ENCODE assay signal across 28 cellular contexts in the genomic region with DNA sequence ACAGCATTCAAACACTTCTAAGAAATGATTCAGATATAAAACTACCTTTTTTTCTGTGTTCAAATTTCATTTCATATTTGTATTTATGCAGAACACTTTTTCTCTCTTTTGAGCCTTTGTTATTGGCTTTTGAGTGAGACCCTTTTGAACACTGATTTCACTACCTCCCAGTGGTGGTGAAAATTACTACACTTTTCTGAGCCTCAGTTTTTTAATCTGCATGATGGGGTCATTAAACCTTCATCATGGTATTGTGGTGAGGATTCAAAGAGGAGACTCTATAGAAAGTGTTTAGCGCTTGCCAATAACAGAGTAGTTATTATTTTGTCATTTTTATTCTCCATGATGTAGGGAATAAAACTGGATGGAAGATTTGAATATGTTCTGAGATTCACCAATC.
"Had no signal": no experiment of that assay in that cellular context is flagged by ENCODE, and none has a peak within 500 bp of the region (broad histone marks: within the 10 kb centered on the region; RNA-seq: fewer than 3 reads in every experiment).

No MANE protein-coding gene starts in this region.

- DNase-seq: activated B cell treated with CpG ODN at 0.5 μM for 24 hours; activated CD4-positive, alpha-beta T cell treated with anti-CD3 and anti-CD28 coated beads for 1 hour; activated CD4-positive, alpha-beta T cell treated with anti-CD3 and anti-CD28 coated beads, Interleukin-2, amount 10 ng/mL, durations not matched to agents 24 days and 14 days; activated CD4-positive, alpha-beta T cell treated with anti-CD3 and anti-CD28 coated beads, Interleukin-2, amount 50 U/mL, for 48 hours; activated CD8-positive, alpha-beta memory T cell treated with anti-CD3 and anti-CD28 coated beads, Interleukin-2, amount 10 ng/mL, durations not matched to agents 7 days and 5 days; activated effector memory CD4-positive, alpha-beta T cell treated with Interleukin-2 at 50 U/mL for 16 hours; activated naive CD4-positive, alpha-beta T cell; activated naive CD8-positive, alpha-beta T cell treated with anti-CD3 and anti-CD28 coated beads, Interleukin-2, amount 50 U/mL, for 24 hours; activated T-cell treated with anti-CD3 and anti-CD28 coated beads, Interleukin-2, amount 50 U/mL, for 24 hours; amniotic stem cell; body of pancreas; central memory CD4-positive, alpha-beta T cell; Kasumi-1; NCI-H1048; NCI-H146; NCI-H1930; NCI-H2171 treated with DMSO at 0.1 percent for 48 hours; NCI-H226; NCI-H526; NCI-H82; PC-9; SIG-M5; T-helper 17 cell; T-helper 9 cell had no signal

- H3K4me1 ChIP-seq: ascending aorta, body of pancreas had no signal

- H3K27ac Mint-ChIP-seq: activated B cell treated with CpG ODN at 0.5 μM for 24 hours; activated CD4-positive, alpha-beta T cell treated with anti-CD3 and anti-CD28 coated beads, Interleukin-2, amount 10 ng/mL, durations not matched to agents 24 days and 14 days; activated CD8-positive, alpha-beta memory T cell treated with anti-CD3 and anti-CD28 coated beads, Interleukin-2, amount 10 ng/mL, durations not matched to agents 7 days and 5 days; activated naive CD4-positive, alpha-beta T cell treated with anti-CD3 and anti-CD28 coated beads, Interleukin-2, amount 50 U/mL, for 72 hours; activated naive CD8-positive, alpha-beta T cell treated with anti-CD3 and anti-CD28 coated beads, Interleukin-2, amount 50 U/mL, for 24 hours; activated T-cell treated with anti-CD3 and anti-CD28 coated beads, Interleukin-2, amount 50 U/mL, for 24 hours; activated T-helper 1 cell treated with anti-CD3 and anti-CD28 coated beads, Interleukin-12 subunit alpha, Interleukin-12 subunit beta, Interleukin-2, Interleukin-4 antibody, amounts not matched to agents 30 ng/mL and 10 ng/mL and 1 ng/mL, durations not matched to agents 14 hours and 24 hours and 36 hours; T-helper 17 cell had no signal

- H3K36me3 Mint-ChIP-seq: activated CD8-positive, alpha-beta memory T cell treated with anti-CD3 and anti-CD28 coated beads, Interleukin-2, amount 10 ng/mL, durations not matched to agents 7 days and 5 days; activated naive CD4-positive, alpha-beta T cell treated with anti-CD3 and anti-CD28 coated beads, Interleukin-2, amount 50 U/mL, for 72 hours had no signal

- H3K4me2 ChIP-seq: PC-9 had no signal

- ATAC-seq: activated CD8-positive, alpha-beta memory T cell treated with anti-CD3 and anti-CD28 coated beads, Interleukin-2, amount 10 ng/mL, durations not matched to agents 7 days and 5 days; activated naive CD4-positive, alpha-beta T cell treated with anti-CD3 and anti-CD28 coated beads, Interleukin-2, amount 50 U/mL, for 72 hours; activated naive CD8-positive, alpha-beta T cell treated with anti-CD3 and anti-CD28 coated beads, Interleukin-2, amount 50 U/mL, for 24 hours; body of pancreas; T-helper 17 cell had no signal

- H3K9me3 Mint-ChIP-seq: activated CD4-positive, alpha-beta T cell treated with anti-CD3 and anti-CD28 coated beads, Interleukin-2, amount 10 ng/mL, durations not matched to agents 24 days and 14 days; activated naive CD8-positive, alpha-beta T cell treated with anti-CD3 and anti-CD28 coated beads, Interleukin-2, amount 50 U/mL, for 24 hours; activated T-cell treated with anti-CD3 and anti-CD28 coated beads, Interleukin-2, amount 50 U/mL, for 24 hours; activated T-helper 1 cell treated with anti-CD3 and anti-CD28 coated beads, Interleukin-12 subunit alpha, Interleukin-12 subunit beta, Interleukin-2, Interleukin-4 antibody, amounts not matched to agents 30 ng/mL and 10 ng/mL and 1 ng/mL, durations not matched to agents 14 hours and 24 hours and 36 hours had no signal

- H3K4me3 Mint-ChIP-seq: activated B cell treated with CpG ODN at 0.5 μM for 24 hours; activated CD4-positive, alpha-beta T cell treated with anti-CD3 and anti-CD28 coated beads, Interleukin-2, amount 10 ng/mL, durations not matched to agents 24 days and 14 days; activated CD8-positive, alpha-beta memory T cell treated with anti-CD3 and anti-CD28 coated beads, Interleukin-2, amount 10 ng/mL, durations not matched to agents 7 days and 5 days; activated naive CD8-positive, alpha-beta T cell treated with anti-CD3 and anti-CD28 coated beads, Interleukin-2, amount 50 U/mL, for 24 hours; activated T-cell treated with anti-CD3 and anti-CD28 coated beads, Interleukin-2, amount 50 U/mL, for 24 hours; activated T-helper 1 cell treated with anti-CD3 and anti-CD28 coated beads, Interleukin-12 subunit alpha, Interleukin-12 subunit beta, Interleukin-2, Interleukin-4 antibody, amounts not matched to agents 30 ng/mL and 10 ng/mL and 1 ng/mL, durations not matched to agents 14 hours and 24 hours and 36 hours; T-helper 17 cell had no signal

- FAIRE-seq: bronchial epithelial cell had no signal

- H3K27me3 Mint-ChIP-seq: activated B cell treated with CpG ODN at 0.5 μM for 24 hours; activated CD4-positive, alpha-beta T cell treated with anti-CD3 and anti-CD28 coated beads, Interleukin-2, amount 10 ng/mL, durations not matched to agents 24 days and 14 days; activated CD8-positive, alpha-beta memory T cell treated with anti-CD3 and anti-CD28 coated beads, Interleukin-2, amount 10 ng/mL, durations not matched to agents 7 days and 5 days; activated naive CD8-positive, alpha-beta T cell treated with anti-CD3 and anti-CD28 coated beads, Interleukin-2, amount 50 U/mL, for 24 hours; activated T-cell treated with anti-CD3 and anti-CD28 coated beads, Interleukin-2, amount 50 U/mL, for 24 hours; T-helper 17 cell had no signal

- H3K4me3 ChIP-seq: ascending aorta, body of pancreas, PC-9 had no signal

- H3K4me1 Mint-ChIP-seq: activated B cell treated with CpG ODN at 0.5 μM for 24 hours; activated CD4-positive, alpha-beta T cell treated with anti-CD3 and anti-CD28 coated beads, Interleukin-2, amount 10 ng/mL, durations not matched to agents 24 days and 14 days; activated CD8-positive, alpha-beta memory T cell treated with anti-CD3 and anti-CD28 coated beads, Interleukin-2, amount 10 ng/mL, durations not matched to agents 7 days and 5 days; activated naive CD8-positive, alpha-beta T cell treated with anti-CD3 and anti-CD28 coated beads, Interleukin-2, amount 50 U/mL, for 24 hours; T-helper 17 cell had no signal

- H2AFZ ChIP-seq: PC-9 had no signal

- H3K36me3 ChIP-seq: ascending aorta had no signal

- H3K27me3 ChIP-seq: ascending aorta, body of pancreas had no signal

- H3K9me3 ChIP-seq: ascending aorta, body of pancreas had no signal

- H3K27ac ChIP-seq: ascending aorta, body of pancreas, PC-9 had no signal
